14 cellular contexts compared by ENCODE assay signal in the genomic region with DNA sequence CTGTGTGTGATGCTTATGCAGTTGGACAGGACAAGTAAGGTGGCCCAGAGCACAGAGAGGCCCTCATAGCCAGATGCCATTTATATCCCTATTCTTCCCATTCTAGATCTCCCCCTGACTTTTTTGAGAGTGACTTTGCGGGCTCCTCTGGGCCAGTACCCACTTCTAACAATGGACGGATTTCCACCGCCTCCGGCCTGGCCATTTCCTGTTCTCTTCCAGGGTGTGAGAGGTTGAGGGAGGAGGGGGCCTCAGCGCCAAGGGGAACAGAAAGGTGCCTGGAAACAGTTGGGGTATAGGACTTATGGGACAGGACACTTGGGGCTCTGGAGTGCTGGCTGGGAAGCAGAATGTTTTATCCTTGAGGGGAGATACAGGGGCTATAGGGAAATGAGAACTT. TPM values are rescaled to one million over a fixed set of nuclear protein-coding genes. Genes with fewer than 3 reads are reported as not detected.
A peak's percentile ranks its signal among the peaks of the same experiment; 100 is the strongest.
DNase-seq lines count a peak whose midpoint lies in the region; ATAC-seq and TF ChIP-seq lines count a peak whose summit lies in the region.
"Had no signal": no experiment of that assay in that cellular context is flagged by ENCODE, and none has a peak within 500 bp of the region (broad histone marks: within the 10 kb centered on the region; RNA-seq: fewer than 3 reads in every experiment).

No MANE protein-coding gene starts in this region.

- peaks cover 27% of the 10 kb centered on the region for H3K4me1 ChIP-seq in muscle layer of colon (ENCODE audit: insufficient read depth, low read length)
- H3K4me1 ChIP-seq in thyroid gland: peaks cover 15 to 33% of the 10 kb centered on the region in 2 donors

- TF ChIP-seq CTCF in thyroid gland (IDR thresholded peaks at IDR 0.05): no peak

- ATAC-seq in Right ventricle myocardium superior (ENCODE audit: poor library complexity): no peak

- TF ChIP-seq POLR2A in thyroid gland (IDR thresholded peaks at IDR 0.05): no peak

- DNase-seq in cardiac septum (ENCODE audit: low spot score) (peak; percentile 78), Right ventricle myocardium superior (no peak), dermis blood vessel endothelial cell (peak; percentile 83), thyroid gland (no peak), islet precursor cell (no peak), COR-L47 (lab: John Stamatoyannopoulos, UW) (no peak), NOMO-1 treated with dmso at 0.1 percent for 144 hours (lab: John Stamatoyannopoulos, UW; ENCODE audit: unreplicated experiment) (no peak)
- DNase-seq: activated CD4-positive, alpha-beta T cell treated with anti-CD3 and anti-CD28 coated beads for 4 hours; activated naive CD4-positive, alpha-beta T cell treated with anti-CD3 and anti-CD28 coated beads for 36 hours; NCI-H1092 treated with DMSO at 0.1 percent for 48 hours; NCI-H510A treated with DMSO at 0.1 percent for 48 hours had no signal

- H3K27ac ChIP-seq in muscle layer of colon (ENCODE audit: low read depth, low read length) (peak overlapping the region; percentile 7), thyroid gland (peak overlapping the region in 2 of 3 donors; percentile 26 to 49)
- H3K27ac ChIP-seq: neutrophil, SJSA1 had no signal

- peak overlapping the region in 1 of 2 donors; percentile 97 for H3K4me3 ChIP-seq in muscle layer of colon (ENCODE audit: low read depth in 1 of 2, low read length in 2 of 2)
- H3K4me3 ChIP-seq in thyroid gland (replicated peaks in 1 of 3): no peak overlapping the region
- H3K4me3 ChIP-seq: SJSA1 had no signal

- 67 to 77% methylated on average over 5 of the region's 5 CpGs for WGBS in thyroid gland, 2 donors

- H3K9me3 ChIP-seq in muscle layer of colon (ENCODE audit: low read length) (no peaks in the 10 kb centered on the region), thyroid gland (no peaks in the 10 kb centered on the region)
- H3K9me3 ChIP-seq: neutrophil had no signal

- intact Hi-C loops in cardiac septum (cut with DNase I) (no loop called here), Right ventricle myocardium superior (cut with DNase I) (no loop called here), thyroid gland (cut with DNase I) (loop anchor here (2.0 kb wide), 1 partner anchor 18 kb away; a partner anchor contains a TSS)

- H3K9ac ChIP-seq in muscle layer of colon (ENCODE audit: low read length): no peak overlapping the region

- H3K36me3 ChIP-seq in muscle layer of colon (ENCODE audit: insufficient read depth, low read length): peaks cover 54% of the 10 kb centered on the region
- peaks cover 43% of the 10 kb centered on the region in 2 donors for H3K36me3 ChIP-seq in thyroid gland

- H3K27me3 ChIP-seq in muscle layer of colon (ENCODE audit: control insufficient read depth in 1 of 2, insufficient read depth in 2 of 2, low read length in 2 of 2) (no peaks in the 10 kb centered on the region), thyroid gland (no peaks in the 10 kb centered on the region)
- H3K27me3 ChIP-seq: neutrophil, SJSA1 had no signal

RNA-seq across cellular contexts. Expression of a gene that starts 3.4 kb away (rescaled TPM):
- total RNA-seq in cardiac septum: 38.9 TPM
- 29.7 TPM for total RNA-seq in Right ventricle myocardium superior
- total RNA-seq in dermis blood vessel endothelial cell: 159 and 160 TPM in 2 replicates
- total RNA-seq in thyroid gland: 10 to 100 TPM; 48.8 to 62.6 (median 55.2) TPM

RNA-seq across cellular contexts. Expression of a gene that starts 15.2 kb away (rescaled TPM):
- 66.4 TPM for total RNA-seq in cardiac septum
- total RNA-seq in Right ventricle myocardium superior: 70.6 TPM
- 61.6 and 125 TPM in 2 replicates for total RNA-seq in dermis blood vessel endothelial cell
- 100 to 1,000 TPM in 3 of 4 donors, 10 to 100 TPM in 1; 93.2 to 140 (median 135) TPM for total RNA-seq in thyroid gland

RNA-seq across cellular contexts. Expression of a gene that starts 18.4 kb away (rescaled TPM):
- total RNA-seq in cardiac septum (17.4 TPM), Right ventricle myocardium superior (19.5 TPM), dermis blood vessel endothelial cell (6.3 and 9.3 TPM in 2 replicates), thyroid gland (10 to 100 TPM; 10.7 to 23.1 (median 18.4) TPM)

RNA-seq across cellular contexts. Expression of a gene that starts 19.0 kb away (rescaled TPM):
- total RNA-seq in cardiac septum (36.8 TPM), Right ventricle myocardium superior (28.0 TPM), dermis blood vessel endothelial cell (21.4 and 22.3 TPM in 2 replicates), thyroid gland (100 to 1,000 TPM in 3 of 4 donors, 10 to 100 TPM in 1; 45.9 to 165 (median 142) TPM)

RNA-seq across cellular contexts. Expression of a gene that starts 33.8 kb away (rescaled TPM):
- total RNA-seq in cardiac septum: 0.38 TPM
- 0.13 TPM for total RNA-seq in Right ventricle myocardium superior
- 0.47 and 2.0 TPM in 2 replicates for total RNA-seq in dermis blood vessel endothelial cell
- 1 to 10 TPM in 1 of 4 donors, under 1 TPM in 2, not detected in 1; 0.22 to 1.2 (median 0.94) TPM for total RNA-seq in thyroid gland
- total RNA-seq: SJSA1 had no signal

Comparison
In these comparisons a context has a peak if more than half of its experiments do, and no peak if none do; other contexts are left out.
1. DNase-seq: peak in cardiac septum (single experiment) and dermis blood vessel endothelial cell (single experiment); none in Right ventricle myocardium superior (single experiment), thyroid gland (0 of 2), islet precursor cell (single experiment), COR-L47 (single experiment) and NOMO-1 treated with dmso at 0.1 percent for 144 hours (single experiment).